ENCODE assay signal across 1 cellular context in genomic region chr9:76521906-76522305, GRCh38.
TF ChIP-seq lines count a peak whose summit lies in the region.

No MANE protein-coding gene starts in this region.

TF ChIP-seq in Ishikawa, 13 proteins besides CTCF, POLR2A, EP300 and RAD21 (continued from another document):
- TF ChIP-seq USF1 (IDR thresholded peaks at IDR 0.05) (no peak), YY1 (IDR thresholded peaks at IDR 0.05; ENCODE audit: low read depth) (no peak), REST (IDR thresholded peaks at IDR 0.05; ENCODE audit: low read depth) (no peak)
